Comparison of ENCODE assay signal across 27 cellular contexts in genomic region chr10:30343962-30344361, GRCh38.
"Had no signal": no experiment of that assay in that cellular context is flagged by ENCODE, and none has a peak within 500 bp of the region (broad histone marks: within the 10 kb centered on the region; RNA-seq: fewer than 3 reads in every experiment).

No MANE protein-coding gene starts in this region.

- H3K27ac Mint-ChIP-seq: dendritic cell treated with granulocyte-macrophage colony-stimulating factor and Interleukin-4, amounts not matched to agents 40 ng/mL and 50 ng/mL, for 4 days; immature natural killer cell; natural killer cell had no signal

- H3K4me3 Mint-ChIP-seq: dendritic cell treated with granulocyte-macrophage colony-stimulating factor and Interleukin-4, amounts not matched to agents 40 ng/mL and 50 ng/mL, for 4 days; immature natural killer cell; natural killer cell had no signal

- H3K9me3 Mint-ChIP-seq: dendritic cell treated with granulocyte-macrophage colony-stimulating factor and Interleukin-4, amounts not matched to agents 40 ng/mL and 50 ng/mL, for 4 days; immature natural killer cell; natural killer cell had no signal

- H3K36me3 ChIP-seq: colonic mucosa had no signal

- DNase-seq: colonic mucosa; effector CD8-positive, alpha-beta T cell; erythroblast; esophagus squamous epithelium; foreskin melanocyte; glutamatergic neuron; heart right ventricle; hippocampal formation; immature natural killer cell; islet precursor cell; kidney glomerular epithelial cell; left colon; left ventricle myocardium superior; lower lobe of right lung; natural killer cell; occipital lobe; pancreas; right lobe of liver; small intestine; stimulated activated CD4-positive, alpha-beta T cell treated with anti-CD3 and anti-CD28 coated beads, Interleukin-15, amount 100 ng/mL, for 24 hours; stimulated activated CD4-positive, alpha-beta T cell treated with anti-CD3 and anti-CD28 coated beads, Interleukin-2, amount 100 ng/mL, for 48 hours; stimulated activated naive CD4-positive, alpha-beta T cell; substantia nigra; testis; upper lobe of left lung had no signal

- H3K4me3 ChIP-seq: colonic mucosa, esophagus squamous epithelium, heart right ventricle, lower lobe of right lung, pancreas, right lobe of liver, testis, tibial nerve, upper lobe of left lung had no signal

- ATAC-seq: heart right ventricle, left colon, left ventricle myocardium superior, lower lobe of right lung, natural killer cell, pancreas, right lobe of liver had no signal

- H3K4me1 ChIP-seq: colonic mucosa had no signal

- H3K27me3 Mint-ChIP-seq: dendritic cell treated with granulocyte-macrophage colony-stimulating factor and Interleukin-4, amounts not matched to agents 40 ng/mL and 50 ng/mL, for 4 days had no signal

- H3K27ac ChIP-seq: colonic mucosa, esophagus squamous epithelium, heart right ventricle, lower lobe of right lung, pancreas, right lobe of liver, testis, tibial nerve, upper lobe of left lung had no signal

- H3K27me3 ChIP-seq: colonic mucosa, esophagus squamous epithelium, heart right ventricle, pancreas, right lobe of liver, testis, tibial nerve, upper lobe of left lung had no signal

- H3K9me3 ChIP-seq: colonic mucosa, esophagus squamous epithelium, heart right ventricle, lower lobe of right lung, pancreas, right lobe of liver, testis, tibial nerve, upper lobe of left lung had no signal

- H3K36me3 Mint-ChIP-seq: natural killer cell had no signal
